ENCODE assay signal across 8 cellular contexts in genomic region chr2:138184428-138184827, GRCh38.
"Had no signal": no experiment of that assay in that cellular context is flagged by ENCODE, and none has a peak within 500 bp of the region (broad histone marks: within the 10 kb centered on the region; RNA-seq: fewer than 3 reads in every experiment).

No MANE protein-coding gene starts in this region.

- FAIRE-seq: G401.6, GM12878, GM12891, GM12892, GM18507, GM19239 had no signal

- H3K4me3 ChIP-seq: GM12878 had no signal

- ATAC-seq: GM12878 had no signal

- DNase-seq: GDM1, GF-D8 had no signal
